33 cellular contexts compared by ENCODE assay signal in genomic region chr10:100895896-100896295, GRCh38. TPM values are rescaled to one million over a fixed set of nuclear protein-coding genes. Genes with fewer than 3 reads are reported as not detected.
DNase-seq lines count a peak whose midpoint lies in the region; ATAC-seq, FAIRE-seq and TF ChIP-seq lines count a peak whose summit lies in the region.
"Had no signal": no experiment of that assay in that cellular context is flagged by ENCODE, and none has a peak within 500 bp of the region (broad histone marks: within the 10 kb centered on the region; RNA-seq: fewer than 3 reads in every experiment).

No MANE protein-coding gene starts in this region.

- intact Hi-C loops in mucosa of descending colon (cut with DNase I, micrococcal nuclease) = no loop called here
- intact Hi-C loops in pancreas (cut with DNase I) = no loop called here

- H3K4me3 ChIP-seq in mucosa of descending colon = no peak overlapping the region
- no peak overlapping the region for H3K4me3 ChIP-seq in pancreas
- H3K4me3 ChIP-seq: heart right ventricle, MG63, psoas muscle, sigmoid colon had no signal

- TF ChIP-seq CTCF in mucosa of descending colon (IDR thresholded peaks at IDR 0.05) (no peak), pancreas (IDR thresholded peaks at IDR 0.05) (no peak)

- H3K4me1 ChIP-seq in mucosa of descending colon (ENCODE audit: low read depth) = peaks cover 5% of the 10 kb centered on the region
- H3K4me1 ChIP-seq in pancreas = no peaks in the 10 kb centered on the region
- H3K4me1 ChIP-seq: heart right ventricle, psoas muscle, sigmoid colon had no signal

- H3K36me3 Mint-ChIP-seq in activated CD8-positive, alpha-beta memory T cell treated with anti-CD3 and anti-CD28 coated beads, Interleukin-2, amount 10 ng/mL, durations not matched to agents 7 days and 5 days = no peaks in the 10 kb centered on the region
- no peaks in the 10 kb centered on the region for H3K36me3 Mint-ChIP-seq in T-cell
- H3K36me3 Mint-ChIP-seq: activated naive CD4-positive, alpha-beta T cell treated with anti-CD3 and anti-CD28 coated beads, Interleukin-2, amount 50 U/mL, for 72 hours; CD8-positive, alpha-beta T cell; stimulated activated effector memory CD8-positive, alpha-beta T cell treated with anti-CD3 and anti-CD28 coated beads, Interleukin-12 subunit alpha, Interleukin-12 subunit beta, amount 100 ng/mL, for 72 hours; WTC11 had no signal

- no peak overlapping the region for H3K4me3 Mint-ChIP-seq in activated CD8-positive, alpha-beta memory T cell treated with anti-CD3 and anti-CD28 coated beads, Interleukin-2, amount 10 ng/mL, durations not matched to agents 7 days and 5 days
- H3K4me3 Mint-ChIP-seq in T-cell = no peak overlapping the region
- H3K4me3 Mint-ChIP-seq: activated CD4-positive, alpha-beta T cell treated with anti-CD3 and anti-CD28 coated beads, Interleukin-2, amount 10 ng/mL, durations not matched to agents 7 days and 5 days; CD8-positive, alpha-beta T cell; effector memory CD8-positive, alpha-beta T cell; stimulated activated effector memory CD8-positive, alpha-beta T cell treated with anti-CD3 and anti-CD28 coated beads, Interleukin-12 subunit alpha, Interleukin-12 subunit beta, amount 100 ng/mL, for 72 hours; WTC11 had no signal

- H3K36me3 ChIP-seq in mucosa of descending colon (ENCODE audit: low read depth) = no peaks in the 10 kb centered on the region
- H3K36me3 ChIP-seq in pancreas = no peaks in the 10 kb centered on the region
- H3K36me3 ChIP-seq: heart right ventricle, MG63, sigmoid colon had no signal

- POLR2A ChIA-PET in T-cell (lab: Charles Lee) = no interaction called here

- peaks cover 0 to 6% (median 0%) of the 10 kb centered on the region in 4 donors for H3K27me3 ChIP-seq in pancreas
- H3K27me3 ChIP-seq: MG63 had no signal

- DNase-seq in activated CD8-positive, alpha-beta memory T cell treated with anti-CD3 and anti-CD28 coated beads for 24 hours = peak; percentile 21
- DNase-seq in activated CD8-positive, alpha-beta memory T cell treated with anti-CD3 and anti-CD28 coated beads, Interleukin-2, amount 10 ng/mL, durations not matched to agents 7 days and 5 days = no peak
- DNase-seq in cerebellar cortex (ENCODE audit: low spot score) (peak; percentile 73), mucosa of descending colon (no peak), pancreas (no peak), GDM1 (lab: John Stamatoyannopoulos, UW) (no peak), T-cell (no peak)
- no peak for DNase-seq in effector CD4-positive, alpha-beta T cell
- DNase-seq: activated CD4-positive, alpha-beta T cell treated with anti-CD3 and anti-CD28 coated beads, Interleukin-2, amount 10 ng/mL, durations not matched to agents 7 days and 5 days; activated CD8-positive, alpha-beta memory T cell treated with anti-CD3 and anti-CD28 coated beads, Interleukin-2, amount 50 U/mL, for 48 hours; AML-193; anterior cingulate cortex; CD8-positive, alpha-beta T cell; DMS153; effector memory CD8-positive, alpha-beta T cell; foreskin keratinocyte; HCEC 1CT; heart right ventricle; kidney glomerular epithelial cell; MG63; NCI-H345; psoas muscle; sigmoid colon; stimulated activated CD4-positive, alpha-beta T cell treated with anti-CD3 and anti-CD28 coated beads, Interleukin-4, amount 100 ng/mL, for 24 hours; substantia nigra; T1000 had no signal

- WGBS in pancreas, 2 donors = 91 to 95% methylated on average over 3 of the region's 3 CpGs

- ATAC-seq in activated CD8-positive, alpha-beta memory T cell treated with anti-CD3 and anti-CD28 coated beads, Interleukin-2, amount 10 ng/mL, durations not matched to agents 7 days and 5 days = no peak
- ATAC-seq in mucosa of descending colon = peak; percentile 1
- ATAC-seq in pancreas = no peak
- ATAC-seq in T-cell (replicated peaks in 1 of 4) = no peak
- ATAC-seq: activated naive CD4-positive, alpha-beta T cell treated with anti-CD3 and anti-CD28 coated beads, Interleukin-2, amount 50 U/mL, for 72 hours; CD8-positive, alpha-beta T cell; effector memory CD8-positive, alpha-beta T cell; foreskin keratinocyte; heart right ventricle; psoas muscle; stimulated activated effector memory CD8-positive, alpha-beta T cell treated with anti-CD3 and anti-CD28 coated beads, Interleukin-12 subunit alpha, Interleukin-12 subunit beta, amount 100 ng/mL, for 72 hours; WTC11 had no signal

- no peaks in the 10 kb centered on the region for H3K9me3 Mint-ChIP-seq in activated CD8-positive, alpha-beta memory T cell treated with anti-CD3 and anti-CD28 coated beads, Interleukin-2, amount 10 ng/mL, durations not matched to agents 7 days and 5 days (ENCODE audit: low read depth)
- no peaks in the 10 kb centered on the region for H3K9me3 Mint-ChIP-seq in T-cell
- H3K9me3 Mint-ChIP-seq: activated CD4-positive, alpha-beta T cell treated with anti-CD3 and anti-CD28 coated beads, Interleukin-2, amount 10 ng/mL, durations not matched to agents 7 days and 5 days; activated naive CD4-positive, alpha-beta T cell treated with anti-CD3 and anti-CD28 coated beads, Interleukin-2, amount 50 U/mL, for 72 hours; activated T-helper 2 cell treated with anti-CD3 and anti-CD28 coated beads, Interferon-gamma antibody, Interleukin-2, Interleukin-4, amounts not matched to agents 10 μg/mL and 5 μg/mL and 100 μg/mL, durations not matched to agents 14 hours and 24 hours and 36 hours; CD8-positive, alpha-beta T cell; effector memory CD8-positive, alpha-beta T cell; stimulated activated effector memory CD8-positive, alpha-beta T cell treated with anti-CD3 and anti-CD28 coated beads, Interleukin-12 subunit alpha, Interleukin-12 subunit beta, amount 100 ng/mL, for 72 hours had no signal

- no peak overlapping the region for H3K27ac Mint-ChIP-seq in activated CD8-positive, alpha-beta memory T cell treated with anti-CD3 and anti-CD28 coated beads, Interleukin-2, amount 10 ng/mL, durations not matched to agents 7 days and 5 days
- no peak overlapping the region for H3K27ac Mint-ChIP-seq in T-cell
- H3K27ac Mint-ChIP-seq: activated CD4-positive, alpha-beta T cell treated with anti-CD3 and anti-CD28 coated beads, Interleukin-2, amount 10 ng/mL, durations not matched to agents 7 days and 5 days; activated naive CD4-positive, alpha-beta T cell treated with anti-CD3 and anti-CD28 coated beads, Interleukin-2, amount 50 U/mL, for 72 hours; activated T-helper 2 cell treated with anti-CD3 and anti-CD28 coated beads, Interferon-gamma antibody, Interleukin-2, Interleukin-4, amounts not matched to agents 10 μg/mL and 5 μg/mL and 100 μg/mL, durations not matched to agents 14 hours and 24 hours and 36 hours; CD8-positive, alpha-beta T cell; effector memory CD8-positive, alpha-beta T cell; stimulated activated effector memory CD8-positive, alpha-beta T cell treated with anti-CD3 and anti-CD28 coated beads, Interleukin-12 subunit alpha, Interleukin-12 subunit beta, amount 100 ng/mL, for 72 hours; WTC11 had no signal

- H3K4me1 Mint-ChIP-seq in activated CD8-positive, alpha-beta memory T cell treated with anti-CD3 and anti-CD28 coated beads, Interleukin-2, amount 10 ng/mL, durations not matched to agents 7 days and 5 days = no peaks in the 10 kb centered on the region
- H3K4me1 Mint-ChIP-seq in T-cell = peaks cover 4 to 8% (median 8%) of the 10 kb centered on the region in 3 donors
- H3K4me1 Mint-ChIP-seq: activated CD4-positive, alpha-beta T cell treated with anti-CD3 and anti-CD28 coated beads, Interleukin-2, amount 10 ng/mL, durations not matched to agents 7 days and 5 days; stimulated activated effector memory CD8-positive, alpha-beta T cell treated with anti-CD3 and anti-CD28 coated beads, Interleukin-12 subunit alpha, Interleukin-12 subunit beta, amount 100 ng/mL, for 72 hours; WTC11 had no signal

- CTCF ChIA-PET in activated CD8-positive, alpha-beta memory T cell treated with anti-CD3 and anti-CD28 coated beads, Interleukin-2, amount 10 ng/mL, durations not matched to agents 7 days and 5 days (lab: Charles Lee) = interaction anchor here (0.6 kb wide), 1 partner anchor 96 kb away, joined by 4 read pairs; no protein-coding TSS in a partner anchor
- CTCF ChIA-PET in T-cell (lab: Charles Lee) = no interaction called here

- H3K27me3 Mint-ChIP-seq in activated CD8-positive, alpha-beta memory T cell treated with anti-CD3 and anti-CD28 coated beads, Interleukin-2, amount 10 ng/mL, durations not matched to agents 7 days and 5 days = peaks cover 52% of the 10 kb centered on the region
- H3K27me3 Mint-ChIP-seq in T-cell = peaks cover 20 to 30% of the 10 kb centered on the region in 2 donors

- no peak for FAIRE-seq in pancreas (lab: Jason Lieb, UNC)
- FAIRE-seq: A204.1, bronchial epithelial cell, colon had no signal

- H3K9me3 ChIP-seq in mucosa of descending colon (no peaks in the 10 kb centered on the region), pancreas (no peaks in the 10 kb centered on the region)
- H3K9me3 ChIP-seq: heart right ventricle, MG63, psoas muscle, sigmoid colon had no signal

- H3K27ac ChIP-seq in pancreas = no peak overlapping the region
- H3K27ac ChIP-seq: foreskin keratinocyte, heart right ventricle, psoas muscle, sigmoid colon had no signal

RNA-seq across cellular contexts. Expression of gene SLF2, which starts 16.9 kb away (rescaled TPM):
- total RNA-seq in activated CD8-positive, alpha-beta memory T cell treated with anti-CD3 and anti-CD28 coated beads, Interleukin-2, amount 10 ng/mL, durations not matched to agents 7 days and 5 days = 10 to 100 TPM; 41.4 to 53.0 TPM
- total RNA-seq in mucosa of descending colon = 10 to 100 TPM; 23.0 to 31.1 (median 27.5) TPM
- 10 to 100 TPM in 5 of 6 donors, 1 to 10 TPM in 1; 9.5 to 16.8 (median 11.1) TPM for total RNA-seq in pancreas
- polyA plus RNA-seq in pancreas = 10 to 100 TPM; 12.8 to 16.5 TPM
- total RNA-seq in T-cell = 10 to 100 TPM; 20.0 to 43.0 (median 31.3) TPM

Comparison
In these comparisons a context has a peak if more than half of its experiments do, and no peak if none do; other contexts are left out.
1. DNase-seq: peak in activated CD8-positive, alpha-beta memory T cell treated with anti-CD3 and anti-CD28 coated beads for 24 hours (single experiment) and cerebellar cortex (single experiment); none in activated CD8-positive, alpha-beta memory T cell treated with anti-CD3 and anti-CD28 coated beads, Interleukin-2, amount 10 ng/mL, durations not matched to agents 7 days and 5 days (single experiment), mucosa of descending colon (0 of 3), pancreas (0 of 6), GDM1 (single experiment), T-cell (0 of 34) and effector CD4-positive, alpha-beta T cell (single experiment).